ENCODE assay signal across 21 cellular contexts in the genomic region with DNA sequence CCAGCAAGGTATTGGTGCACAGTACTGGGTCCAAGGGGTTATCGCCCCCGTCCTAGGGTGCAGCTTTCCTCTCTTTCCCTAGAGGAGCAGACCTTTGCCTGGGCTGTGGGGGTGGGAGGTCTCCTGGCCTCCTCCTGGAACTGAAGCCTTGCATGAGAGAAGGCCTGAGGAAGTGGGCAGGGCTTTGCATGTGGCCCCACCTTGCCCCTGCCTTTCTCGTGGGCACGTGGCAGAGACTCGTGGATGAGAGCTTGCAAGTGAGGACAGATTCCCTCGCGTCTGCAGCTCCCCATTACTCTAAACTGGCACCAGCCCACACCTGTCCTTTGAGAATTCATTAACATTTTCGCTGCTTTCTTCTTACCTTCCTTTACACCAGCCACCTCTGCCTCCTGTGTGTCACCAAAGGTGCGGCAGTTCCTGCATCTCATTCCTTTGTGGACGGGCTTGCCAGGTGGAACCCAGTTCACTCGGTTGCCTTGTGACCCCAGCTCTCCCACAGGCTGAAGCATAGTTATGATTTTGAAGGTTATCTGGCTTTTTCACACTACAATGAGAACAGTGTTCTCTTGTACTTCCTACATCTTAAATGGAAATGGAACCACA. TPM values are rescaled to one million over a fixed set of nuclear protein-coding genes. Genes with fewer than 3 reads are reported as not detected.
DNase-seq lines count a peak whose midpoint lies in the region; FAIRE-seq and TF ChIP-seq lines count a peak whose summit lies in the region.
"Had no signal": no experiment of that assay in that cellular context is flagged by ENCODE, and none has a peak within 500 bp of the region (broad histone marks: within the 10 kb centered on the region; RNA-seq: fewer than 3 reads in every experiment).

No MANE protein-coding gene starts in this region.

- no peak overlapping the region for H2BK15ac ChIP-seq in mesenchymal stem cell (ENCODE audit: low read depth, poor library complexity, severe bottlenecking)

- no peak for FAIRE-seq in GM12891 (lab: Jason Lieb, UNC)
- FAIRE-seq: G401.6, HepG2, HTR-8/SVneo had no signal

- H2BK12ac ChIP-seq in mesenchymal stem cell (ENCODE audit: low read length in 2 of 2) = no peak overlapping the region

- no peak overlapping the region for H3K14ac ChIP-seq in mesenchymal stem cell (ENCODE audit: low read length in 2 of 2)

- H3K4me2 ChIP-seq in mesenchymal stem cell (ENCODE audit: low read length, poor library complexity, severe bottlenecking) = no peak overlapping the region
- H3K4me2 ChIP-seq: GM23338 had no signal

- H3K27ac ChIP-seq in left ventricle myocardium inferior (replicated peaks) = peak overlapping the region; percentile 48
- no peak overlapping the region for H3K27ac ChIP-seq in mesenchymal stem cell (ENCODE audit: low read length, poor library complexity, severe bottlenecking)
- H3K27ac ChIP-seq in stomach = peak overlapping the region in 3 of 5 donors; percentile 9 to 64 (median 20)
- H3K27ac ChIP-seq: BLaER1 treated with 17β-estradiol and CSF1 and Interleukin-3, amounts not matched to agents 10 nM and 100 nM had no signal

- no peak overlapping the region for H3K18ac ChIP-seq in mesenchymal stem cell (ENCODE audit: low read depth in 1 of 2, low read length in 2 of 2)

- TF ChIP-seq CTCF in left ventricle myocardium inferior (IDR thresholded peaks at IDR 0.05; ENCODE audit: borderline replicate concordance) = no peak
- no peak for TF ChIP-seq CTCF in stomach (IDR thresholded peaks at IDR 0.05)

- H4K91ac ChIP-seq in mesenchymal stem cell (ENCODE audit: low read length) = no peak overlapping the region

- no peak overlapping the region for H2BK120ac ChIP-seq in mesenchymal stem cell (ENCODE audit: low read depth, low read length)

- H3K9me3 ChIP-seq in left ventricle myocardium inferior (replicated peaks) = peaks cover 11% of the 10 kb centered on the region
- peaks cover 29% of the 10 kb centered on the region for H3K9me3 ChIP-seq in mesenchymal stem cell (ENCODE audit: control insufficient read depth, low read length)
- H3K9me3 ChIP-seq in stomach = peaks cover 0 to 7% (median 5%) of the 10 kb centered on the region in 4 donors

- no peak for TF ChIP-seq EP300 in stomach (IDR thresholded peaks at IDR 0.05)

- peaks cover 15% of the 10 kb centered on the region for H3K36me3 ChIP-seq in left ventricle myocardium inferior
- H3K36me3 ChIP-seq in mesenchymal stem cell (ENCODE audit: control insufficient read depth in 1 of 2, insufficient read depth in 2 of 2, low read depth in 1 of 2, low read length in 2 of 2) = peaks cover 0 to 3% of the 10 kb centered on the region in 2 experiments
- peaks cover 0 to 6% (median 2%) of the 10 kb centered on the region in 4 donors for H3K36me3 ChIP-seq in stomach
- H3K36me3 ChIP-seq: BLaER1 treated with 17β-estradiol and CSF1 and Interleukin-3, amounts not matched to agents 10 nM and 100 nM had no signal

- H2AK5ac ChIP-seq in mesenchymal stem cell (ENCODE audit: low read length, severe bottlenecking) = no peak overlapping the region

- H3K79me1 ChIP-seq in mesenchymal stem cell (replicated peaks; ENCODE audit: low read length, poor library complexity, severe bottlenecking) = no peaks in the 10 kb centered on the region

- H3K4me3 ChIP-seq in left ventricle myocardium inferior (no peak overlapping the region), mesenchymal stem cell (ENCODE audit: insufficient read depth in 1 of 2, low read depth in 1 of 2, low read length in 2 of 2) (no peak overlapping the region), stomach (no peak overlapping the region)
- H3K4me3 ChIP-seq: BLaER1 treated with 17β-estradiol and CSF1 and Interleukin-3, amounts not matched to agents 10 nM and 100 nM; GM23338 had no signal

- peaks cover 36% of the 10 kb centered on the region for H3K4me1 ChIP-seq in left ventricle myocardium inferior
- H3K4me1 ChIP-seq in mesenchymal stem cell (ENCODE audit: control insufficient read depth, insufficient read depth, low read depth, low read length) = no peaks in the 10 kb centered on the region
- peaks cover 0 to 35% (median 26%) of the 10 kb centered on the region in 4 donors for H3K4me1 ChIP-seq in stomach

- H3K27me3 ChIP-seq in left ventricle myocardium inferior (ENCODE audit: low read depth) = no peaks in the 10 kb centered on the region
- peaks cover 11 to 21% of the 10 kb centered on the region in 2 experiments for H3K27me3 ChIP-seq in mesenchymal stem cell (ENCODE audit: control insufficient read depth in 1 of 2, insufficient read depth in 1 of 2, low read length in 2 of 2)
- H3K27me3 ChIP-seq in stomach = no peaks in the 10 kb centered on the region
- H3K27me3 ChIP-seq: BLaER1 treated with 17β-estradiol and CSF1 and Interleukin-3, amounts not matched to agents 10 nM and 100 nM had no signal

- no peak overlapping the region for H2AFZ ChIP-seq in mesenchymal stem cell (ENCODE audit: low read depth, low read length)
- H2AFZ ChIP-seq: GM23338 had no signal

- intact Hi-C loops in left ventricle myocardium inferior (cut with micrococcal nuclease) = no loop called here
- intact Hi-C loops in cardiac septum (cut with DNase I) = loop anchor here (5.0 kb wide), 2 partner anchors 59 to 94 kb away; no protein-coding TSS in a partner anchor
- intact Hi-C loops in stomach (cut with DNase I; ENCODE audit: low total_unique reads) = no loop called here

- H3K23ac ChIP-seq in mesenchymal stem cell (ENCODE audit: low read length in 2 of 2) = no peak overlapping the region

- TF ChIP-seq POLR2A in stomach (IDR thresholded peaks at IDR 0.05) = no peak
- TF ChIP-seq POLR2A in GM12891 (IDR thresholded peaks at IDR 0.05; ENCODE audit: low read depth, low read length) = no peak

- peak overlapping the region; percentile 37 for H4K8ac ChIP-seq in mesenchymal stem cell (ENCODE audit: low read length)

- H2BK5ac ChIP-seq in mesenchymal stem cell (ENCODE audit: low read depth, low read length, poor library complexity, severe bottlenecking) = no peak overlapping the region

- no peak overlapping the region for H3K4ac ChIP-seq in mesenchymal stem cell (ENCODE audit: low read depth in 1 of 2, low read length in 2 of 2)

- H3K9ac ChIP-seq in mesenchymal stem cell (ENCODE audit: low read length) = no peak overlapping the region
- H3K9ac ChIP-seq: BLaER1 treated with 17β-estradiol and CSF1 and Interleukin-3, amounts not matched to agents 10 nM and 100 nM had no signal

- WGBS in mesenchymal stem cell = 84% methylated on average over 10 of the region's 11 CpGs
- WGBS in stomach, 5 donors = 39 to 56% (median 47%) methylated on average over 11 of the region's 11 CpGs

- DNase-seq in left ventricle myocardium inferior (no peak), cardiac septum (ENCODE audit: low spot score) (no peak), RPMI8226 (peak; percentile 66), mesenchymal stem cell (no peak), stomach (peak; percentile 38), NCI-H2196 (lab: John Stamatoyannopoulos, UW; ENCODE audit: unreplicated experiment) (no peak), GM12891 (ENCODE audit: insufficient read length, low spot score) (no peak), DMS 273 treated with DMSO at 0.1 percent for 48 hours (lab: John Stamatoyannopoulos, UW) (no peak)
- DNase-seq: 8988T; AML-193; Calu3; CD4-positive, CD25-positive, alpha-beta regulatory T cell; DMS79; EL; HCEC 1CT; HFFc6 had no signal

TF ChIP-seq in GM12891, 5 proteins besides CTCF, POLR2A, EP300 and RAD21:
- no peak for TF ChIP-seq POLR2AphosphoS5 (IDR thresholded peaks at IDR 0.05; ENCODE audit: low read depth, low read length)
- TF ChIP-seq POU2F2 (IDR thresholded peaks at IDR 0.05; ENCODE audit: low read depth, low read length) = no peak
- TF ChIP-seq SPI1 (IDR thresholded peaks at IDR 0.05; ENCODE audit: low read depth, low read length) = no peak
- TF ChIP-seq PAX5 (IDR thresholded peaks at IDR 0.05; ENCODE audit: insufficient read depth, low read length, severe bottlenecking) = no peak
- no peak for TF ChIP-seq TAF1 (IDR thresholded peaks at IDR 0.05; ENCODE audit: low read depth, low read length)

RNA-seq across cellular contexts. Expression of gene NR2C2, which starts 40.9 kb away (rescaled TPM):
- 27.4 TPM for total RNA-seq in left ventricle myocardium inferior
- 32.7 TPM for total RNA-seq in cardiac septum
- polyA plus RNA-seq in mesenchymal stem cell (2013, experiment 1 of 2) = 19.1 TPM
- 17.4 TPM for polyA plus RNA-seq in mesenchymal stem cell (2013, experiment 2 of 2)
- total RNA-seq in stomach = 10 to 100 TPM in 4 of 5 donors, 1 to 10 TPM in 1; 8.7 to 73.6 (median 28.6) TPM
- polyA plus RNA-seq in stomach = 1 to 10 TPM; 5.0 to 5.5 (median 5.0) TPM
- polyA plus RNA-seq in GM12891 (2012; ENCODE audit: low read depth, missing spikeins) = 8.7 TPM

Comparison
In these comparisons a context has a peak if more than half of its experiments do, and no peak if none do; other contexts are left out.
1. DNase-seq: peak in RPMI8226 (single experiment) and stomach (single experiment); none in left ventricle myocardium inferior (single experiment), cardiac septum (single experiment), mesenchymal stem cell (single experiment), NCI-H2196 (single experiment), GM12891 (single experiment) and DMS 273 treated with DMSO at 0.1 percent for 48 hours (single experiment).